22 cellular contexts compared by ENCODE assay signal in genomic region chr12:117409286-117409685, GRCh38. TPM values are rescaled to one million over a fixed set of nuclear protein-coding genes. Genes with fewer than 3 reads are reported as not detected.
"Had no signal": no experiment of that assay in that cellular context is flagged by ENCODE, and none has a peak within 500 bp of the region (broad histone marks: within the 10 kb centered on the region; RNA-seq: fewer than 3 reads in every experiment).

No MANE protein-coding gene starts in this region.

- H3K4me3 ChIP-seq: SJSA1, SK-N-MC had no signal

- H3K27me3 ChIP-seq: SJSA1 had no signal

- H3K4me1 ChIP-seq: SJSA1 had no signal

- H3K9me3 ChIP-seq: SJSA1 had no signal

- DNase-seq: KBM-7, MV-4-11, NCI-H1048, NCI-H1105, NCI-H1417, NCI-H146, NCI-H1694 treated with DMSO at 0.1 percent for 48 hours, NCI-H1930, NCI-H2081, NCI-H2107, NCI-H2227 treated with DMSO at 0.1 percent for 48 hours, NCI-H524 treated with DMSO at 0.1 percent for 48 hours, NCI-H69, NCI-H774, Right ventricle myocardium superior, RPMI8226, SIG-M5 had no signal

- H3K27ac ChIP-seq: HL-60, SJSA1, SK-N-MC had no signal

- H3K36me3 ChIP-seq: SJSA1 had no signal

RNA-seq across cellular contexts. Expression of gene NOS1, which starts 47.9 kb away (rescaled TPM):
- total RNA-seq: LHCN-M2, MCF 10A, SJSA1 had no signal
